In genomic region chr12:69240625-69240984, GRCh38 we compare ENCODE assay signal across 8 cellular contexts. TPM values are rescaled to one million over a fixed set of nuclear protein-coding genes. Genes with fewer than 3 reads are reported as not detected.
A peak's percentile ranks its signal among the peaks of the same experiment; 100 is the strongest.
DNase-seq lines count a peak whose midpoint lies in the region; ATAC-seq, FAIRE-seq and TF ChIP-seq lines count a peak whose summit lies in the region.

No MANE protein-coding gene starts in this region.

- H3K9ac ChIP-seq in endothelial cell of umbilical vein (replicated peaks; ENCODE audit: extremely low read depth, insufficient read depth, low read length), result peak overlapping the region; percentile 98

- H4K20me1 ChIP-seq in endothelial cell of umbilical vein (replicated peaks; ENCODE audit: control insufficient read depth, extremely low read depth, insufficient read depth, low read length) (peaks cover 6% of the 10 kb centered on the region), osteoblast (ENCODE audit: insufficient read depth, low read length) (peaks cover 42% of the 10 kb centered on the region)

- no peak for ATAC-seq in HG03457 (IDR thresholded peaks at IDR 0.05; ENCODE audit: unreplicated experiment)
- ATAC-seq in HG03045 (IDR thresholded peaks at IDR 0.05; ENCODE audit: unreplicated experiment), result no peak

- FAIRE-seq in endothelial cell of umbilical vein (lab: Jason Lieb, UNC), result peak; percentile 26

- in situ Hi-C loops in HAP-1 (cut with MboI; ENCODE audit: low sequenced_read_pairs), result loop anchor here (10.0 to 25.0 kb wide), 2 partner anchors 76 to 378 kb away; no protein-coding TSS in a partner anchor

- H3K4me2 ChIP-seq in endothelial cell of umbilical vein (ENCODE audit: insufficient read depth, low read length), result peak overlapping the region; percentile 99
- peak overlapping the region; percentile 96 for H3K4me2 ChIP-seq in osteoblast (ENCODE audit: insufficient read depth, low read length)

- intact Hi-C loops in endothelial cell of umbilical vein (cut with micrococcal nuclease), result loop anchor here (1.0 kb wide), 1 partner anchor 11 kb away; no protein-coding TSS in a partner anchor

- no TSS peak for BruUV-seq in endothelial cell of umbilical vein (replicated peaks; lab: Mats Ljungman, UMichigan)

- peaks cover 32% of the 10 kb centered on the region for H3K4me1 ChIP-seq in HAP-1
- peaks cover 17% of the 10 kb centered on the region for H3K4me1 ChIP-seq in endothelial cell of umbilical vein (ENCODE audit: control insufficient read depth, extremely low read depth, insufficient read depth, low read length)
- peaks cover 15% of the 10 kb centered on the region for H3K4me1 ChIP-seq in osteoblast (ENCODE audit: insufficient read depth, low read length)

- H3K27ac ChIP-seq in endothelial cell of umbilical vein (ENCODE audit: insufficient read depth, low read depth, low read length), result peak overlapping the region; percentile 89
- peak overlapping the region; percentile 85 for H3K27ac ChIP-seq in osteoblast (ENCODE audit: low read depth, low read length)

- H3K27me3 ChIP-seq in HAP-1 (ENCODE audit: low read depth) (no peaks in the 10 kb centered on the region), endothelial cell of umbilical vein (ENCODE audit: control insufficient read depth in 2 of 2, insufficient read depth in 2 of 2, low read length in 2 of 2) (no peaks in the 10 kb centered on the region), osteoblast (ENCODE audit: insufficient read depth, low read length) (no peaks in the 10 kb centered on the region)

- no peak for TF ChIP-seq POLR2A in endothelial cell of umbilical vein (IDR thresholded peaks at IDR 0.05; ENCODE audit: low read depth, low read length)

- TF ChIP-seq CTCF in endothelial cell of umbilical vein (IDR thresholded peaks at IDR 0.05; ENCODE audit: extremely low read depth in 1 of 2, insufficient read depth in 1 of 2, low read depth in 1 of 2, low read length in 2 of 2) (no peak), osteoblast (IDR thresholded peaks at IDR 0.05; ENCODE audit: extremely low read depth, low read depth, low read length) (no peak)

- H3K4me3 ChIP-seq in HAP-1 (peak overlapping the region; percentile 78), endothelial cell of umbilical vein (replicated peaks in 1 of 3; ENCODE audit: insufficient read depth in 1 of 3, low read depth in 1 of 3, low read length in 3 of 3) (peak overlapping the region; percentile 60 to 99 (median 99)), osteoblast (ENCODE audit: insufficient read depth, low read length) (peak overlapping the region; percentile 92)

- H3K79me2 ChIP-seq in endothelial cell of umbilical vein (ENCODE audit: control insufficient read depth, insufficient read depth, low read length) (peaks cover 62% of the 10 kb centered on the region), osteoblast (ENCODE audit: insufficient read depth, low read length) (peaks cover 63% of the 10 kb centered on the region)

- no peaks in the 10 kb centered on the region for H3K9me3 ChIP-seq in HAP-1
- no peaks in the 10 kb centered on the region for H3K9me3 ChIP-seq in endothelial cell of umbilical vein (replicated peaks; ENCODE audit: control insufficient read depth, insufficient read depth, low read length)
- H3K9me3 ChIP-seq in osteoblast (ENCODE audit: low read depth, low read length), result no peaks in the 10 kb centered on the region

- peak; percentile 8 for DNase-seq in AG20443 (ENCODE audit: low spot score)
- DNase-seq in HAP-1 (ENCODE audit: low spot score in 2 of 2), result no peak
- peak; percentile 10 for DNase-seq in T-helper 9 cell
- peak; percentile 14 for DNase-seq in endothelial cell of umbilical vein (ENCODE audit: low read depth, low spot score)
- DNase-seq in osteoblast (ENCODE audit: insufficient read length, low spot score, missing footprints), result peak; percentile 58
- no peak for DNase-seq in HEK293T (ENCODE audit: extremely low spot score)

- H2AFZ ChIP-seq in endothelial cell of umbilical vein (ENCODE audit: low read depth, low read length) (no peak overlapping the region), osteoblast (ENCODE audit: low read length) (no peak overlapping the region)

- POLR2A ChIA-PET in endothelial cell of umbilical vein (lab: Charles Lee), result no interaction called here
- POLR2A ChIA-PET in HEK293T (lab: Yijun Ruan, JAX), result no interaction called here

- CTCF ChIA-PET in endothelial cell of umbilical vein (lab: Charles Lee) (interaction anchor here (1.6 to 4.1 kb wide), 2 partner anchors 14 to 84 kb away, joined by 6 to 26 read pairs; no protein-coding TSS in a partner anchor), HEK293T (lab: Yijun Ruan, JAX) (interaction anchor here (0.6 kb wide), 1 partner anchor 410 kb away, joined by 4 read pairs; no protein-coding TSS in a partner anchor)

- H3K36me3 ChIP-seq in HAP-1 (replicated peaks), result peaks cover 5% of the 10 kb centered on the region; the same call in 1 of the 2 replicates
- no peaks in the 10 kb centered on the region for H3K36me3 ChIP-seq in endothelial cell of umbilical vein (ENCODE audit: control insufficient read depth in 2 of 2, extremely low read depth in 1 of 2, insufficient read depth in 2 of 2, low read length in 2 of 2)
- no peaks in the 10 kb centered on the region for H3K36me3 ChIP-seq in osteoblast (ENCODE audit: insufficient read depth, low read length)

- dilution Hi-C loops in endothelial cell of umbilical vein (cut with MboI; ENCODE audit: extremely low pct_ligation_motif_present, low sequenced_read_pairs), result no loop called here

- no peaks in the 10 kb centered on the region for H3K9me1 ChIP-seq in endothelial cell of umbilical vein (replicated peaks; ENCODE audit: control insufficient read depth, extremely low read depth, insufficient read depth, low read length)

TF ChIP-seq in endothelial cell of umbilical vein, 7 proteins besides CTCF, POLR2A, EP300 and RAD21:
- TF ChIP-seq EZH2 (IDR thresholded peaks at IDR 0.05; ENCODE audit: borderline replicate concordance, low read depth, low read length, severe bottlenecking) (no peak), MYC (IDR thresholded peaks at IDR 0.05; ENCODE audit: low read depth, low read length) (no peak), GATA2 (IDR thresholded peaks at IDR 0.05; ENCODE audit: insufficient read depth, insufficient read length, low read depth, low read length) (no peak), POLR2AphosphoS5 (IDR thresholded peaks at IDR 0.05; ENCODE audit: insufficient read depth, low read depth, low read length) (no peak), FOS (IDR thresholded peaks at IDR 0.05; ENCODE audit: borderline replicate concordance, insufficient read depth, low read length) (no peak), MAX (IDR thresholded peaks at IDR 0.05; ENCODE audit: insufficient read depth, insufficient read length) (no peak), JUN (IDR thresholded peaks at IDR 0.05; ENCODE audit: borderline replicate concordance, insufficient read depth, insufficient read length, low read depth) (no peak)

TF ChIP-seq in HEK293T, 16 proteins besides CTCF, POLR2A, EP300 and RAD21:
- no peak for TF ChIP-seq SUZ12 (IDR thresholded peaks at IDR 0.05)
- no peak for TF ChIP-seq FOXA1 (IDR thresholded peaks at IDR 0.05)
- TF ChIP-seq HDGF (IDR thresholded peaks at IDR 0.05; ENCODE audit: borderline replicate concordance), result no peak
- no peak for TF ChIP-seq L3MBTL2 (conservative IDR thresholded peaks at IDR 0.05)
- TF ChIP-seq FOXK2 (IDR thresholded peaks at IDR 0.05), result no peak

RNA-seq across cellular contexts. Expression of gene CPSF6, which starts 1.2 kb away (rescaled TPM):
- total RNA-seq in endothelial cell of umbilical vein, result 86.2 and 91.7 TPM in 2 replicates
- 53.8 and 55.8 TPM in 2 replicates for polyA plus RNA-seq in endothelial cell of umbilical vein
- 39.1 and 41.8 TPM in 2 replicates for polyA plus RNA-seq in endothelial cell of umbilical vein (2011; cell fraction: cytosol; rRNA removed)
- polyA plus RNA-seq in endothelial cell of umbilical vein (2011; cell fraction: nucleus; rRNA removed), result 65.2 and 82.8 TPM in 2 replicates
- 72.0 and 120 TPM in 2 replicates for polyA plus RNA-seq in endothelial cell of umbilical vein (2012)
- 66.2 and 72.7 TPM in 2 replicates for polyA minus RNA-seq in endothelial cell of umbilical vein
- polyA minus RNA-seq in endothelial cell of umbilical vein (2011; cell fraction: cytosol; rRNA and poly(A)+ RNA removed), result 52.5 TPM
- 75.4 and 77.7 TPM in 2 replicates for polyA minus RNA-seq in endothelial cell of umbilical vein (2011; cell fraction: nucleus; rRNA and poly(A)+ RNA removed)
- 23.9 and 24.5 TPM in 2 replicates for total RNA-seq in osteoblast

Comparison
In these comparisons a context has a peak if more than half of its experiments do, and no peak if none do; other contexts are left out.
1. DNase-seq: peak in AG20443 (single experiment), T-helper 9 cell (single experiment), endothelial cell of umbilical vein (single experiment) and osteoblast (single experiment); none in HAP-1 (0 of 2) and HEK293T (single experiment).
2. Peak in every context shown above with its lines, with median percentiles within 50 percentile points of each other: H3K4me3 ChIP-seq.